21 cellular contexts compared by ENCODE assay signal in the genomic region with DNA sequence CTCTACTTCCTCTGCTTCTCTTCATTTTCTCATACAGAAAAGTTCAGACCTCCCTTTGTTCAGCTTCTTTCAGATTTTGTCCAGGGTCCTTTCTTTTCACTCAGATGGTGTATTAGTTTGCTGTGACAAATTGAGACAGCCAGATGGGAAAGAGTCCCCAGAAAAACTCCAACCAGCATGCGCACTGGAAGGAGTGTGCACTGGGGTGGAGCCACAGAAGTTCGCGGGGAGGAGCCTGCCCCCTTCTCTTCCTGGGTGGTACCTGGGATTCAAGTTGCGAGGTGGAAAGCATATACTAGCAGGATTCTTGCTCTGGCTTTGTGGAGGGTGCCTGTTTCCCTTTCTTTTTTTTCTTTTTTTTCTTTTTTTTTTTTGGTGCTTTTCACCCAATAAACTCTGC.
"Had no signal": no experiment of that assay in that cellular context is flagged by ENCODE, and none has a peak within 500 bp of the region (broad histone marks: within the 10 kb centered on the region; RNA-seq: fewer than 3 reads in every experiment).

No MANE protein-coding gene starts in this region.

- H3K27ac ChIP-seq: coronary artery, esophagus squamous epithelium, gastroesophageal sphincter, left ventricle myocardium inferior, lower lobe of right lung, pancreas, upper lobe of left lung, uterus had no signal

- H3K4me1 ChIP-seq: esophagus squamous epithelium, gastroesophageal sphincter, uterus had no signal

- DNase-seq: effector memory CD8-positive, alpha-beta T cell; esophagus squamous epithelium; foreskin fibroblast; glutamatergic neuron; kidney; left cardiac atrium; left ventricle myocardium inferior; lower lobe of right lung; naive B cell; occipital lobe; pancreas; right cardiac atrium; small intestine; stimulated activated CD4-positive, alpha-beta T cell treated with anti-CD3 and anti-CD28 coated beads, Interleukin-12 subunit alpha, Interleukin-12 subunit beta, amount 100 ng/mL, for 4 hours; stimulated activated naive CD4-positive, alpha-beta T cell treated with Interleukin-2 at 50 U/mL for 16 hours; upper lobe of left lung; uterus had no signal

- FAIRE-seq: kidney, pancreas, small intestine had no signal

- H3K27me3 ChIP-seq: esophagus squamous epithelium, gastroesophageal sphincter, pancreas, upper lobe of left lung, uterus had no signal

- ATAC-seq: effector memory CD8-positive, alpha-beta T cell; gastroesophageal sphincter; left cardiac atrium; lower lobe of right lung; pancreas; right cardiac atrium had no signal

- H3K27me3 Mint-ChIP-seq: memory B cell, naive B cell, progenitor cell of endocrine pancreas had no signal

- H3K36me3 Mint-ChIP-seq: memory B cell, naive B cell had no signal

- H3K4me3 Mint-ChIP-seq: effector memory CD8-positive, alpha-beta T cell; memory B cell had no signal

- H3K9me3 ChIP-seq: esophagus squamous epithelium, gastroesophageal sphincter, left ventricle myocardium inferior, lower lobe of right lung, pancreas, upper lobe of left lung, uterus had no signal

- H3K27ac Mint-ChIP-seq: effector memory CD8-positive, alpha-beta T cell; memory B cell; naive B cell; progenitor cell of endocrine pancreas had no signal

- H3K4me3 ChIP-seq: coronary artery, esophagus squamous epithelium, gastroesophageal sphincter, left ventricle myocardium inferior, lower lobe of right lung, pancreas, upper lobe of left lung, uterus had no signal

- H3K36me3 ChIP-seq: esophagus squamous epithelium, gastroesophageal sphincter, left ventricle myocardium inferior, lower lobe of right lung, pancreas, upper lobe of left lung, uterus had no signal
